Comparison of ENCODE assay signal across 8 cellular contexts in genomic region chr7:98879198-98879988, GRCh38. TPM values are rescaled to one million over a fixed set of nuclear protein-coding genes. Genes with fewer than 3 reads are reported as not detected.
DNase-seq lines count a peak whose midpoint lies in the region; ATAC-seq and TF ChIP-seq lines count a peak whose summit lies in the region.

No MANE protein-coding gene starts in this region.

- in situ Hi-C loops in Panc1 (cut with HindIII; ENCODE audit: low pct_unique_long_range_greater_than_20kb, low sequenced_read_pairs): no loop called here

- TF ChIP-seq POLR2A in GM19099 (IDR thresholded peaks at IDR 0.05; ENCODE audit: extremely low read depth, insufficient read length, low read depth): peak; percentile 40

- peak; percentile 56 to 91 (median 76) for DNase-seq in CD4-positive, CD25-positive, alpha-beta regulatory T cell
- DNase-seq in Panc1 (ENCODE audit: low read depth, low spot score) (no peak), left cardiac atrium (no peak), skeletal muscle cell (ENCODE audit: low read depth) (no peak), COLO829 (ENCODE audit: low spot score) (no peak)
- peak in 3 of 4 experiments; percentile 6 to 33 (median 32) for DNase-seq in activated naive CD4-positive, alpha-beta T cell (lab: John Stamatoyannopoulos, UW)

- peaks cover 12% of the 10 kb centered on the region for H3K36me3 Mint-ChIP-seq in CD4-positive, CD25-positive, alpha-beta regulatory T cell

- no peak; the same call in none of the 2 replicates for TF ChIP-seq CTCF in Panc1 (IDR thresholded peaks at IDR 0.05)

- H3K9me3 Mint-ChIP-seq in CD4-positive, CD25-positive, alpha-beta regulatory T cell: no peaks in the 10 kb centered on the region

- peaks cover 30% of the 10 kb centered on the region for H3K36me3 ChIP-seq in CD4-positive, CD25-positive, alpha-beta regulatory T cell (ENCODE audit: control insufficient read depth, insufficient read depth, low read length)
- peaks cover 6% of the 10 kb centered on the region; the same call in 1 of the 2 replicates for H3K36me3 ChIP-seq in Panc1 (ENCODE audit: control insufficient read depth, insufficient read depth, low read length)

- H3K4me3 ChIP-seq in CD4-positive, CD25-positive, alpha-beta regulatory T cell (ENCODE audit: low read depth, low read length): peak overlapping the region; percentile 89
- H3K4me3 ChIP-seq in Panc1 (ENCODE audit: low read depth in 2 of 2, low read length in 2 of 2) (peak overlapping the region; percentile 89 to 99), skeletal muscle cell (ENCODE audit: low read depth, low read length) (peak overlapping the region; percentile 85)

- H3K4me1 ChIP-seq in CD4-positive, CD25-positive, alpha-beta regulatory T cell (ENCODE audit: control insufficient read depth, insufficient read depth, low read length, poor library complexity, severe bottlenecking): peaks cover 21% of the 10 kb centered on the region
- 0 out of 2 replicates have a peak, but pooled peaks cover 4% of the 10 kb centered on the region for H3K4me1 ChIP-seq in Panc1 (ENCODE audit: control insufficient read depth, insufficient read depth, low read length)

- POLR2A ChIA-PET in Panc1 (lab: Charles Lee): no interaction called here

- BruUV-seq in Panc1 (replicated peaks; lab: Mats Ljungman, UMichigan): no TSS peak

- peak overlapping the region; percentile 84 for H3K27ac ChIP-seq in CD4-positive, CD25-positive, alpha-beta regulatory T cell (ENCODE audit: insufficient read depth, low read length, poor library complexity, severe bottlenecking)
- H3K27ac ChIP-seq in Panc1 (ENCODE audit: low read length): peak overlapping the region; percentile 84

- peak overlapping the region; percentile 95 to 96 (median 95) for H3K27ac Mint-ChIP-seq in CD4-positive, CD25-positive, alpha-beta regulatory T cell

- H3K4me3 Mint-ChIP-seq in CD4-positive, CD25-positive, alpha-beta regulatory T cell: peak overlapping the region; percentile 96 to 98 (median 98)

- no peaks in the 10 kb centered on the region for H3K27me3 ChIP-seq in CD4-positive, CD25-positive, alpha-beta regulatory T cell (ENCODE audit: control insufficient read depth, insufficient read depth, low read length)
- no peaks in the 10 kb centered on the region for H3K27me3 ChIP-seq in Panc1 (ENCODE audit: control insufficient read depth, insufficient read depth, low read length)

- H3K9me3 ChIP-seq in CD4-positive, CD25-positive, alpha-beta regulatory T cell (ENCODE audit: control insufficient read depth in 2 of 2, low read length in 2 of 2): no peaks in the 10 kb centered on the region
- H3K9me3 ChIP-seq in Panc1 (ENCODE audit: control insufficient read depth, insufficient read depth, low read depth, low read length): no peaks in the 10 kb centered on the region

- ATAC-seq in CD4-positive, CD25-positive, alpha-beta regulatory T cell (ENCODE audit: low read depth in 2 of 2): peak; percentile 85 to 89
- ATAC-seq in HG03280 (IDR thresholded peaks at IDR 0.05; ENCODE audit: unreplicated experiment): peak; percentile 79
- peak; percentile 28; the same call in 1 of the 2 replicates for ATAC-seq in Panc1
- peak; percentile 22 to 23 for ATAC-seq in left cardiac atrium

- peaks cover 15% of the 10 kb centered on the region for H3K27me3 Mint-ChIP-seq in CD4-positive, CD25-positive, alpha-beta regulatory T cell

- intact Hi-C loops in Panc1 (cut with micrococcal nuclease; ENCODE audit: unreplicated experiment) (no loop called here), left cardiac atrium (cut with DNase I) (no loop called here)

- CTCF ChIA-PET in Panc1 (lab: Charles Lee): no interaction called here

- peaks cover 6 to 42% (median 26%) of the 10 kb centered on the region in 4 donors for H3K4me1 Mint-ChIP-seq in CD4-positive, CD25-positive, alpha-beta regulatory T cell

RNA-seq across cellular contexts. Expression of gene TRRAP, which starts 1.1 kb away (rescaled TPM):
- total RNA-seq in CD4-positive, CD25-positive, alpha-beta regulatory T cell: 66.5 TPM
- polyA plus RNA-seq in CD4-positive, CD25-positive, alpha-beta regulatory T cell: 1 to 10 TPM; 2.9 to 4.1 (median 3.8) TPM
- 44.9 TPM for total RNA-seq in Panc1 (2021; ENCODE audit: unreplicated experiment)
- 35.6 TPM for polyA plus RNA-seq in Panc1 (2012; ENCODE audit: insufficient read length)
- 10 to 100 TPM; 22.9 to 23.1 TPM for total RNA-seq in left cardiac atrium

RNA-seq across cellular contexts. Expression of gene TMEM130, which starts 9.6 kb away (rescaled TPM):
- total RNA-seq in CD4-positive, CD25-positive, alpha-beta regulatory T cell: not detected
- not detected for polyA plus RNA-seq in CD4-positive, CD25-positive, alpha-beta regulatory T cell
- total RNA-seq in Panc1 (2021; ENCODE audit: unreplicated experiment) (0.41 TPM), left cardiac atrium (under 1 TPM in 1 of 2 donors, not detected in 1; 0.27 TPM)
- polyA plus RNA-seq in Panc1 (2012; ENCODE audit: insufficient read length): 0.30 TPM

Comparison
In these comparisons a context has a peak if more than half of its experiments do, and no peak if none do; other contexts are left out.
1. ATAC-seq: peak in every context shown above with its lines; median percentile 87 in CD4-positive, CD25-positive, alpha-beta regulatory T cell; 79 in HG03280; 28 in Panc1; 22 in left cardiac atrium.
2. DNase-seq: peak in CD4-positive, CD25-positive, alpha-beta regulatory T cell (3 of 3) and activated naive CD4-positive, alpha-beta T cell (3 of 4); none in Panc1 (single experiment), left cardiac atrium (single experiment), skeletal muscle cell (single experiment) and COLO829 (single experiment).
3. Peak in every context shown above with its lines, with median percentiles within 50 percentile points of each other: H3K4me3 ChIP-seq.